In genomic region chrX:67636532-67636931, GRCh38 we compare ENCODE assay signal across 24 cellular contexts.
A peak's percentile ranks its signal among the peaks of the same experiment; 100 is the strongest.
DNase-seq lines count a peak whose midpoint lies in the region; ATAC-seq and TF ChIP-seq lines count a peak whose summit lies in the region.
"Had no signal": no experiment of that assay in that cellular context is flagged by ENCODE, and none has a peak within 500 bp of the region (broad histone marks: within the 10 kb centered on the region; RNA-seq: fewer than 3 reads in every experiment).

No MANE protein-coding gene starts in this region.

- H3K27ac Mint-ChIP-seq in HFFc6, result peak overlapping the region; percentile 42; the same call in 1 of the 2 replicates
- H3K27ac Mint-ChIP-seq: activated naive CD8-positive, alpha-beta T cell; memory B cell had no signal

- H3K36me3 Mint-ChIP-seq in HFFc6 (ENCODE audit: low read depth), result no peaks in the 10 kb centered on the region; the same call in 1 of the 2 replicates
- H3K36me3 Mint-ChIP-seq: activated naive CD8-positive, alpha-beta T cell; memory B cell had no signal

- ATAC-seq in HG02840 (IDR thresholded peaks at IDR 0.05; ENCODE audit: low FRiP score, unreplicated experiment), result no peak
- ATAC-seq: esophagus mucosa, K562, upper lobe of right lung had no signal

- no peaks in the 10 kb centered on the region for H3K9me3 Mint-ChIP-seq in HFFc6
- H3K9me3 Mint-ChIP-seq: memory B cell had no signal

- no peak overlapping the region for H3K4me3 ChIP-seq in cardiac fibroblast (replicated peaks in 1 of 2; ENCODE audit: low read depth in 2 of 2, low read length in 2 of 2)
- H3K4me3 ChIP-seq: BLaER1, K562, prostate gland, upper lobe of right lung had no signal

- DNase-seq in AG08396 (ENCODE audit: low spot score) (peak; percentile 27), HFFc6 (peak; percentile 1), cardiac fibroblast (ENCODE audit: low read depth in 2 of 2) (peak; percentile 1 to 13), iPS-NIHi11 (ENCODE audit: low spot score) (peak; percentile 22), SW 1271 (lab: John Stamatoyannopoulos, UW) (no peak), SK-N-DZ (ENCODE audit: low spot score) (no peak), cerebellum (ENCODE audit: low spot score) (no peak)
- DNase-seq: activated CD4-positive, alpha-beta T cell treated with anti-CD3 and anti-CD28 coated beads, Interleukin-2, amount 50 U/mL, for 4 hours; activated CD4-positive, CD25-positive, alpha-beta regulatory T cell; activated CD8-positive, alpha-beta memory T cell treated with anti-CD3 and anti-CD28 coated beads, Interleukin-2, amount 50 U/mL, for 4 hours; DMS79 treated with DMSO at 0.1 percent for 48 hours; effector memory CD4-positive, alpha-beta T cell; NCI-H1417 treated with DMSO at 0.1 percent for 48 hours; NCI-H2081 treated with DMSO at 0.1 percent for 48 hours; NCI-H446 treated with DMSO at 0.1 percent for 48 hours; Right ventricle myocardium superior; upper lobe of right lung had no signal

- H3K4me1 Mint-ChIP-seq in HFFc6 (ENCODE audit: low read depth), result peaks cover 8% of the 10 kb centered on the region
- H3K4me1 Mint-ChIP-seq: memory B cell had no signal

- H3K27me3 Mint-ChIP-seq in HFFc6 (ENCODE audit: insufficient read depth), result no peaks in the 10 kb centered on the region
- H3K27me3 Mint-ChIP-seq: activated naive CD8-positive, alpha-beta T cell; memory B cell had no signal

- H3K4me3 Mint-ChIP-seq in HFFc6, result no peak overlapping the region
- H3K4me3 Mint-ChIP-seq: activated naive CD8-positive, alpha-beta T cell; memory B cell had no signal

- no peak for TF ChIP-seq CTCF in HFFc6 (IDR thresholded peaks at IDR 0.05)
- no peak for TF ChIP-seq CTCF in cardiac fibroblast (IDR thresholded peaks at IDR 0.05; ENCODE audit: low read depth, low read length)

Comparison
In these comparisons a context has a peak if more than half of its experiments do, and no peak if none do; other contexts are left out.
1. DNase-seq: peak in AG08396 (single experiment), HFFc6 (single experiment), cardiac fibroblast (2 of 2) and iPS-NIHi11 (single experiment); none in SW 1271 (0 of 2), SK-N-DZ (single experiment) and cerebellum (single experiment).